In the genomic region with DNA sequence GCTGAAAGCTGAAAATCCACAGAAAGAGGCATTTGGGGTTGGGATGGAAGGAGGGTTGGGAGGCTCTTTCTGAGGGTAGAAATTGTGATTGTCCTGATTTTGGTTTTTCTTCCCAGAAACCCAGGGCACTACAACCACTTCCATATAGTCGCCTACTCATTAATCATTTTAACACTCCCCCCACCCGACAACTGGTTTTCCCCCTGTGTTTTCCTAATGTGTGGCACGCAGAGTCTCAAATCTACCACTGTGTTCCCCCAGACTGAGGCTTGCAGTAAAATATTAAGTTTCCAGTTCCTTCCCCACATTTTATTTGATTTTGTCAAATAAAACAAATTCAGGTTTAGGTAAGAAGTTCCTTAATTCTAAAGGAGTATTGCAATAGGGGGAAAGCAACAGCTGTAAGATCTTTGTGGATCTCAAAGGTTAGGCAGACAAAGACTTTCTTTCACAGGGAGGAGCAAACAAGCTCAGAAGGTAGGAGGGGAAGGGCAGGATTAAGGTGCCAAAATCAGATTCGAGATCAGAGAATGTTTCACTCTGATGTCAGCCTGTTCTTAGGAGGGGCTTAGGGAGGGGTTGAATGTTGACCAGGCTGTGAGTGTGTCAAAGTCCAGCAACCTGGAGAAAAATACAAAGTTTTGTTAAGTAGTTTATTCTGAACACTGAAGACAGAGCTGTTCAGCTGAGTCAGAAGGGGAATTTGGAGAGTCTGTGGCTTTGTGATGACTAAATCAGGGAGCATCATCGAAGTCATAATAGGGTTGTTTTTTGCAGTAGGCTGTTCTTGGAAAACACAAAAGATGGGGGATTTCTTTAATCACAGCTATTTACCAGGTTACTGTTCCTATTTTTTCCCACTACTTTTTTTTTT, we compare ENCODE assay signal across 8 cellular contexts. TPM values are rescaled to one million over a fixed set of nuclear protein-coding genes. Genes with fewer than 3 reads are reported as not detected.
A peak's percentile ranks its signal among the peaks of the same experiment; 100 is the strongest.
DNase-seq lines count a peak whose midpoint lies in the region; ATAC-seq lines count a peak whose summit lies in the region.

No MANE protein-coding gene starts in this region.

- peak overlapping the region in 1 of 5 donors; percentile 5 for H3K4me3 ChIP-seq in subcutaneous abdominal adipose tissue (ENCODE audit: low read depth in 1 of 5, low read length in 5 of 5)

- H3K27me3 Mint-ChIP-seq in activated T-helper 17 cell treated with anti-CD3 and anti-CD28 coated beads, Interleukin-2, amount 50 U/mL, for 72 hours = no peaks in the 10 kb centered on the region

- H3K27ac Mint-ChIP-seq in activated T-helper 17 cell treated with anti-CD3 and anti-CD28 coated beads, Interleukin-2, amount 50 U/mL, for 72 hours = peak overlapping the region; percentile 100

- peak overlapping the region; percentile 100 for H3K4me3 Mint-ChIP-seq in activated T-helper 17 cell treated with anti-CD3 and anti-CD28 coated beads, Interleukin-2, amount 50 U/mL, for 72 hours

- peak overlapping the region in 4 of 5 donors; percentile 8 to 61 (median 26) for H3K9ac ChIP-seq in subcutaneous abdominal adipose tissue (ENCODE audit: low read length in 5 of 5)

- no peaks in the 10 kb centered on the region for H3K27me3 ChIP-seq in subcutaneous abdominal adipose tissue (ENCODE audit: control insufficient read depth in 5 of 5, insufficient read depth in 4 of 5, low read length in 5 of 5)

- DNase-seq in EL (peak; percentile 82), HPDE6-E6E7 (ENCODE audit: extremely low spot score) (peak; percentile 58), iris pigment epithelial cell (ENCODE audit: low read depth) (peak; percentile 97), SW480 (ENCODE audit: low spot score) (no peak), NCI-H2107 (lab: John Stamatoyannopoulos, UW) (no peak)

- H3K9me3 Mint-ChIP-seq in activated T-helper 17 cell treated with anti-CD3 and anti-CD28 coated beads, Interleukin-2, amount 50 U/mL, for 72 hours = no peaks in the 10 kb centered on the region

- ATAC-seq in GM21447 (IDR thresholded peaks at IDR 0.05; ENCODE audit: unreplicated experiment) = peak; percentile 43
- ATAC-seq in activated T-helper 17 cell treated with anti-CD3 and anti-CD28 coated beads, Interleukin-2, amount 50 U/mL, for 72 hours (replicated peaks) = peak; percentile 61

- peaks cover 0 to 69% (median 41%) of the 10 kb centered on the region in 5 donors for H3K4me1 ChIP-seq in subcutaneous abdominal adipose tissue (ENCODE audit: control insufficient read depth in 5 of 5, insufficient read depth in 5 of 5, low read length in 5 of 5)

- no peaks in the 10 kb centered on the region for H3K9me3 ChIP-seq in subcutaneous abdominal adipose tissue (ENCODE audit: control insufficient read depth in 5 of 5, low read length in 5 of 5)

- peaks cover 39% of the 10 kb centered on the region for H3K4me1 Mint-ChIP-seq in activated T-helper 17 cell treated with anti-CD3 and anti-CD28 coated beads, Interleukin-2, amount 50 U/mL, for 72 hours

- H3K36me3 ChIP-seq in subcutaneous abdominal adipose tissue (ENCODE audit: control insufficient read depth in 5 of 5, insufficient read depth in 5 of 5, low read length in 5 of 5) = peaks cover 0 to 9% (median 5%) of the 10 kb centered on the region in 5 donors

- H3K27ac ChIP-seq in subcutaneous abdominal adipose tissue (ENCODE audit: low read depth, low read length) = peak overlapping the region; percentile 61

- peaks cover 90% of the 10 kb centered on the region for H3K36me3 Mint-ChIP-seq in activated T-helper 17 cell treated with anti-CD3 and anti-CD28 coated beads, Interleukin-2, amount 50 U/mL, for 72 hours (ENCODE audit: low read depth)

RNA-seq across cellular contexts. Expression of a gene that starts 3.6 kb away (rescaled TPM):
- 100 to 1,000 TPM in 1 of 2 donors, 10 to 100 TPM in 1; 73.8 to 168 TPM for total RNA-seq in activated T-helper 17 cell treated with anti-CD3 and anti-CD28 coated beads, Interleukin-2, amount 50 U/mL, for 72 hours

Comparison
In these comparisons a context has a peak if more than half of its experiments do, and no peak if none do; other contexts are left out.
1. DNase-seq: peak in EL (single experiment), HPDE6-E6E7 (single experiment) and iris pigment epithelial cell (single experiment); none in SW480 (single experiment) and NCI-H2107 (single experiment).